ENCODE assay signal across 8 cellular contexts in the genomic region with DNA sequence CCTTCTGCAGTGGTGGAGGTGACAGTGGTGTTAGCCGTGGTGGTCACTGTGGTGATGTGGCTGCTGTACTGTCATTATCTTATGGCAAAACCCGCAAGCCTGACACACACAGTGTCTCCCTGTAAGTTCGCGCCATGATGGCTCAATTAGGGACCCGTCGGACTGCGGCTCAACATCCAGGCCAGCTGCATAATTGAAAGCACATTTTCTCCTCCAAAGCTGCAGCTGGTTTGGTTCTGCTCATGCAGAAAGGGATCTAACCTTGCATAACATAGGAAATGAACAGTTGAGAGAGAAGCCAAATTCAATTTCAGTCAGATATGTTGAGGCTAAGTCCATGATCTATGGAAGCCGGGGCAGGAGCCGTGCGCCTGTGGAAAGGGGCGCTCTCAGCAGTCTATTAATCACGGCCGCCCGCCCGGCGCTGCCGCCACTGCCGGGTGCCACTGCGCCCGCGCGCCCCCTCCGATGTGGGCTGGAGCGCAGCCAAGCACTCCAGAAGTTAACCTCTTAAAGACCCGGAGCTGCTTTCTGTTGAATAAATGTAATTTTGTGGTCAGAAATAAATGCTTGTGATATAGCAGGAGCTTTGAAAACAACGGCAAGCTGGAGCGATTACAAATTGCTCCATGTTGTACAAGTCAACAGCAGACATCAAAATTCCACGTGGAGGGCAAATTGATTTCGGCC.
DNase-seq lines count a peak whose midpoint lies in the region; ATAC-seq and TF ChIP-seq lines count a peak whose summit lies in the region.

No MANE protein-coding gene starts in this region.

- peaks cover 9% of the 10 kb centered on the region for H3K79me2 ChIP-seq in neural progenitor cell (ENCODE audit: low read depth)

- intact Hi-C loops in dorsolateral prefrontal cortex (cut with DNase I), result no loop called here

- H3K36me3 ChIP-seq in neural progenitor cell, result no peaks in the 10 kb centered on the region
- H3K36me3 ChIP-seq in effector memory CD4-positive, alpha-beta T cell (ENCODE audit: control insufficient read depth, insufficient read depth, low read length), result no peaks in the 10 kb centered on the region

- H3K9ac ChIP-seq in neural progenitor cell, result no peak overlapping the region

- no peak for ATAC-seq in GM19351 (IDR thresholded peaks at IDR 0.05; ENCODE audit: unreplicated experiment)

- H2AFZ ChIP-seq in neural progenitor cell (replicated peaks), result no peak overlapping the region

- peaks cover 58% of the 10 kb centered on the region for H4K20me1 ChIP-seq in neural progenitor cell (ENCODE audit: low read depth)

- no peak overlapping the region for H3K4me3 Mint-ChIP-seq in neural progenitor cell

- H3F3A ChIP-seq in neural progenitor cell (ENCODE audit: low read depth), result no peaks in the 10 kb centered on the region

- peak in 12 of 56 donors; percentile 5 to 29 (median 14) for TF ChIP-seq CTCF in dorsolateral prefrontal cortex (IDR thresholded peaks at IDR 0.05 in 54 of 56, conservative IDR thresholded peaks at IDR 0.05 in 2 of 56; ENCODE audit: low read depth in 1 of 56, partially characterized antibody in 56 of 56)
- no peak for TF ChIP-seq CTCF in neural progenitor cell (IDR thresholded peaks at IDR 0.05)

- H3K27me3 Mint-ChIP-seq in neural progenitor cell (ENCODE audit: insufficient read depth, low read depth), result peaks cover 2% of the 10 kb centered on the region

- peaks cover 5% of the 10 kb centered on the region for H3K36me3 Mint-ChIP-seq in neural progenitor cell

- H3K4me1 ChIP-seq in neural progenitor cell, result no peaks in the 10 kb centered on the region
- no peaks in the 10 kb centered on the region for H3K4me1 ChIP-seq in effector memory CD4-positive, alpha-beta T cell (ENCODE audit: control insufficient read depth, insufficient read depth, low read length, poor library complexity, severe bottlenecking)

- no peaks in the 10 kb centered on the region for H3K9me3 ChIP-seq in neural progenitor cell (ENCODE audit: low read depth)
- H3K9me3 ChIP-seq in effector memory CD4-positive, alpha-beta T cell (ENCODE audit: control insufficient read depth, low read length), result no peaks in the 10 kb centered on the region

- peak overlapping the region in 58 of 59 donors; percentile 6 to 60 (median 41) for H3K4me3 ChIP-seq in dorsolateral prefrontal cortex
- H3K4me3 ChIP-seq in neural progenitor cell, result no peak overlapping the region
- H3K4me3 ChIP-seq in effector memory CD4-positive, alpha-beta T cell (ENCODE audit: insufficient read depth, low read depth, low read length, poor library complexity, severe bottlenecking), result no peak overlapping the region

- H3K27ac Mint-ChIP-seq in neural progenitor cell, result peak overlapping the region; percentile 95

- no peaks in the 10 kb centered on the region for H3K27me3 ChIP-seq in dorsolateral prefrontal cortex
- H3K27me3 ChIP-seq in neural progenitor cell, result no peaks in the 10 kb centered on the region
- no peaks in the 10 kb centered on the region for H3K27me3 ChIP-seq in effector memory CD4-positive, alpha-beta T cell (replicated peaks; ENCODE audit: control insufficient read depth, insufficient read depth, low read length, poor library complexity, severe bottlenecking)

- peak overlapping the region in 46 of 59 donors; percentile 1 to 80 (median 46) for H3K27ac ChIP-seq in dorsolateral prefrontal cortex
- no peak overlapping the region for H3K27ac ChIP-seq in neural progenitor cell
- H3K27ac ChIP-seq in effector memory CD4-positive, alpha-beta T cell (ENCODE audit: insufficient read depth, low read length, poor library complexity, severe bottlenecking), result no peak overlapping the region

- H3K4me2 ChIP-seq in neural progenitor cell, result no peak overlapping the region

- DNase-seq in DMS79 treated with DMSO at 0.1 percent for 48 hours (lab: John Stamatoyannopoulos, UW) (peak; percentile 75), NCI-H2227 treated with DMSO at 0.1 percent for 48 hours (lab: John Stamatoyannopoulos, UW) (peak; percentile 82), dorsolateral prefrontal cortex (peak in 8 of 10 donors; percentile 44 to 76 (median 52)), neural progenitor cell (ENCODE audit: low spot score) (peak; percentile 15), SKM-1 treated with dmso at 0.1 percent for 144 hours (lab: John Stamatoyannopoulos, UW; ENCODE audit: unreplicated experiment) (no peak)
- DNase-seq in stimulated activated CD4-positive, alpha-beta T cell treated with anti-CD3 and anti-CD28 coated beads, Interleukin-1b, Interleukin-23, amount 100 ng/mL, for 48 hours, result no peak
- no peak for DNase-seq in effector memory CD4-positive, alpha-beta T cell

- peaks cover 13% of the 10 kb centered on the region for H3K4me1 Mint-ChIP-seq in neural progenitor cell

- no peaks in the 10 kb centered on the region for H3K9me3 Mint-ChIP-seq in neural progenitor cell

Comparison
In these comparisons a context has a peak if more than half of its experiments do, and no peak if none do; other contexts are left out.
1. DNase-seq: peak in DMS79 treated with DMSO at 0.1 percent for 48 hours (single experiment), NCI-H2227 treated with DMSO at 0.1 percent for 48 hours (single experiment), dorsolateral prefrontal cortex (8 of 10) and neural progenitor cell (single experiment); none in stimulated activated CD4-positive, alpha-beta T cell treated with anti-CD3 and anti-CD28 coated beads, Interleukin-1b, Interleukin-23, amount 100 ng/mL, for 48 hours (single experiment), effector memory CD4-positive, alpha-beta T cell (0 of 3) and SKM-1 treated with dmso at 0.1 percent for 144 hours (single experiment).
2. H3K27ac ChIP-seq: peak in dorsolateral prefrontal cortex (46 of 59); none in neural progenitor cell (single experiment) and effector memory CD4-positive, alpha-beta T cell (single experiment).
3. H3K4me3 ChIP-seq: peak in dorsolateral prefrontal cortex (58 of 59); none in neural progenitor cell (single experiment) and effector memory CD4-positive, alpha-beta T cell (single experiment).